In the genomic region with DNA sequence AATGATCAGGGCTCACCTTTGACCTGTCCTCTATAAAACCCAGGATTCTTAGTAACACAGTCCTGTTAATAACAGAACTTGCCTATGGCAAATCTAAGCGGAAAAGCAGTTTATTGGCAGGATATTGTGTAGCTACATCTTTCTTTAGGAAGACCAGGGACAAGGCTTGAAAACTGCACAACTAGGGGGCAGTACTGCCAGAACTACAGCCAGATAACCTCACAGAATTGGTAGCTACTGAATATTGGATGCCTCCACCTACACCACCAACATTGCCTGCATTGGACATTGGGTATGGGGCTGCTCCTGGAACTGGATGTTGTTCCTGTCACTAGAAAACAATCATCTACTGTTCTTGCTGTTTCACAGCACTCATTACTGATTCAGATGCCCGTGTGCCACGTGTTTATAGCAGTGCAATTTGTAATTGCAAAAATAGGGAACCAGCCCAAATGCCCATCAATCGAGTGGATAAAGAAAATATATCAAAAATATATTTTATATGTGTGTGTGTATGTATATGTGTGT, we compare ENCODE assay signal across 16 cellular contexts. TPM values are rescaled to one million over a fixed set of nuclear protein-coding genes. Genes with fewer than 3 reads are reported as not detected.
A peak's percentile ranks its signal among the peaks of the same experiment; 100 is the strongest.
DNase-seq lines count a peak whose midpoint lies in the region; ATAC-seq, FAIRE-seq and TF ChIP-seq lines count a peak whose summit lies in the region.
"Had no signal": no experiment of that assay in that cellular context is flagged by ENCODE, and none has a peak within 500 bp of the region (broad histone marks: within the 10 kb centered on the region; RNA-seq: fewer than 3 reads in every experiment).

No MANE protein-coding gene starts in this region.

- H2BK120ac ChIP-seq in H1 (replicated peaks; ENCODE audit: low read depth, low read length): no peak overlapping the region

- no peaks in the 10 kb centered on the region for H3K9me3 Mint-ChIP-seq in neural progenitor cell
- H3K9me3 Mint-ChIP-seq: activated CD4-positive, alpha-beta T cell treated with anti-CD3 and anti-CD28 coated beads, Interleukin-2, amount 10 ng/mL, durations not matched to agents 24 days and 14 days; activated T-cell treated with anti-CD3 and anti-CD28 coated beads, Interleukin-2, amount 50 U/mL, for 24 hours; CD8-positive, alpha-beta T cell had no signal

- H4K5ac ChIP-seq in H1 (ENCODE audit: insufficient read length, low read depth, low read length): no peak overlapping the region

- H4K20me1 ChIP-seq in OCI-LY3 (ENCODE audit: insufficient read depth, low read length) (no peaks in the 10 kb centered on the region), H1 (replicated peaks in 1 of 2; ENCODE audit: control insufficient read depth in 1 of 2, insufficient read depth in 2 of 2, low read length in 2 of 2) (peaks cover 0 to 2% of the 10 kb centered on the region in 2 experiments), neural progenitor cell (ENCODE audit: low read depth) (no peaks in the 10 kb centered on the region)

- H2BK5ac ChIP-seq in H1 (ENCODE audit: low read depth, low read length): no peak overlapping the region

- no peak overlapping the region for H3K23ac ChIP-seq in H1 (ENCODE audit: insufficient read length)

- POLR2A ChIA-PET in H1 (lab: Charles Lee; ENCODE audit: partially characterized antibody): no interaction called here

- H3K4me3 ChIP-seq in GM12864 (ENCODE audit: low read depth, low read length) (no peak overlapping the region), OCI-LY3 (ENCODE audit: low read length) (no peak overlapping the region), H1 (ENCODE audit: extremely low read depth in 1 of 4, insufficient read depth in 2 of 4, low read depth in 3 of 4, low read length in 4 of 4) (no peak overlapping the region), neural progenitor cell (no peak overlapping the region)
- H3K4me3 ChIP-seq in effector memory CD4-positive, alpha-beta T cell (ENCODE audit: insufficient read depth, low read depth, low read length, poor library complexity, severe bottlenecking): no peak overlapping the region
- H3K4me3 ChIP-seq: left lung, PC-9, smooth muscle cell, suprapubic skin had no signal

- H4K8ac ChIP-seq in H1 (ENCODE audit: extremely low read depth, insufficient read depth, low read length): no peak overlapping the region

- no peaks in the 10 kb centered on the region for H3K27me3 ChIP-seq in OCI-LY3 (ENCODE audit: low read depth, low read length)
- no peaks in the 10 kb centered on the region for H3K27me3 ChIP-seq in H1 (replicated peaks in 1 of 4; ENCODE audit: control insufficient read depth in 3 of 4, extremely low read depth in 1 of 4, insufficient read depth in 3 of 4, low read length in 3 of 4)
- no peaks in the 10 kb centered on the region for H3K27me3 ChIP-seq in neural progenitor cell
- no peaks in the 10 kb centered on the region for H3K27me3 ChIP-seq in effector memory CD4-positive, alpha-beta T cell (replicated peaks; ENCODE audit: control insufficient read depth, insufficient read depth, low read length, poor library complexity, severe bottlenecking)
- H3K27me3 ChIP-seq: left lung, suprapubic skin had no signal

- no peaks in the 10 kb centered on the region for H3F3A ChIP-seq in neural progenitor cell (ENCODE audit: low read depth)

- DNase-seq in GM12864 (ENCODE audit: low read depth): no peak
- DNase-seq in H1 (ENCODE audit: low read depth in 1 of 2, low spot score in 2 of 2): no peak
- peak; percentile 8 for DNase-seq in neural progenitor cell (ENCODE audit: low spot score)
- DNase-seq in effector memory CD4-positive, alpha-beta T cell: no peak
- no peak for DNase-seq in SHP77 treated with DMSO at 0.1 percent for 48 hours (lab: John Stamatoyannopoulos, UW)
- DNase-seq in left ventricle myocardium superior: no peak
- DNase-seq: activated CD4-positive, alpha-beta T cell treated with anti-CD3 and anti-CD28 coated beads, Interleukin-2, amount 10 ng/mL, durations not matched to agents 24 days and 14 days; activated T-cell treated with anti-CD3 and anti-CD28 coated beads, Interleukin-2, amount 50 U/mL, for 24 hours; CD8-positive, alpha-beta T cell; left lung; PC-9 had no signal

- WGBS in H1 (ENCODE audit: extremely low coverage in 1 of 2, insufficient coverage in 1 of 2, insufficient read length in 1 of 2, insufficient replicate concordance in 2 of 2, low coverage in 1 of 2, low lambda C conversion rate in 2 of 2, missing lambda C conversion rate in 1 of 2), 2 experiments: 84% methylated on average over 4 of the region's 4 CpGs; no CpG with 5 or more reads in 1 of the 2 experiments

- no peaks in the 10 kb centered on the region for H3K23me2 ChIP-seq in H1 (ENCODE audit: low read depth, low read length)

- no peak overlapping the region for H3K14ac ChIP-seq in H1 (ENCODE audit: insufficient read length)

- intact Hi-C loops in left ventricle myocardium superior (cut with micrococcal nuclease): no loop called here

- no peaks in the 10 kb centered on the region for H3K36me3 Mint-ChIP-seq in neural progenitor cell
- H3K36me3 Mint-ChIP-seq: CD8-positive, alpha-beta T cell had no signal

- H2AK5ac ChIP-seq in H1 (ENCODE audit: low read depth, low read length): no peak overlapping the region

- no peaks in the 10 kb centered on the region for H3K79me1 ChIP-seq in H1 (ENCODE audit: low read depth, low read length)

- CTCF ChIA-PET in H1 (lab: Charles Lee; ENCODE audit: partially characterized antibody): interaction anchor here (0.6 to 2.8 kb wide), 17 partner anchors 9 to 114 kb away, joined by 3 to 15 read pairs (median 4); no protein-coding TSS in a partner anchor

- H3K27me3 Mint-ChIP-seq in neural progenitor cell (ENCODE audit: insufficient read depth, low read depth): peaks cover 10% of the 10 kb centered on the region

- TF ChIP-seq CTCF in GM12864 (IDR thresholded peaks at IDR 0.05; ENCODE audit: low read depth, low read length, missing control alignments) (peak; percentile 24), OCI-LY3 (IDR thresholded peaks at IDR 0.05; ENCODE audit: low read depth, low read length) (peak; percentile 32), H1 (IDR thresholded peaks at IDR 0.05; ENCODE audit: control extremely low read depth in 1 of 3, insufficient read depth in 1 of 3, low read depth in 1 of 3, low read length in 3 of 3) (peak in 2 of 3 experiments; percentile 29 to 59; a peak in 2 of 4 replicates), neural progenitor cell (IDR thresholded peaks at IDR 0.05) (peak; percentile 30)

- no peak overlapping the region for H2BK15ac ChIP-seq in H1 (ENCODE audit: low read length)

- H3K18ac ChIP-seq in H1 (ENCODE audit: extremely low read depth, low read length): no peak overlapping the region

- peak; percentile 57 for FAIRE-seq in H1 (lab: Jason Lieb, UNC)

- H2AFZ ChIP-seq in OCI-LY3 (ENCODE audit: low read depth, low read length) (no peak overlapping the region), H1 (ENCODE audit: low read length) (no peak overlapping the region), neural progenitor cell (replicated peaks) (no peak overlapping the region)
- H2AFZ ChIP-seq: PC-9 had no signal

- no peak overlapping the region for H3K4ac ChIP-seq in H1 (replicated peaks; ENCODE audit: insufficient read length, low read depth, low read length)

- no peak for TF ChIP-seq EP300 in H1 (IDR thresholded peaks at IDR 0.05; ENCODE audit: borderline replicate concordance in 1 of 2, low read depth in 2 of 2, low read length in 2 of 2)

- H2BK20ac ChIP-seq in H1 (ENCODE audit: low read length): no peak overlapping the region

- no peak overlapping the region for H3K27ac ChIP-seq in OCI-LY3 (ENCODE audit: low read length)
- H3K27ac ChIP-seq in H1 (ENCODE audit: low read depth, low read length): no peak overlapping the region
- no peak overlapping the region for H3K27ac ChIP-seq in neural progenitor cell
- H3K27ac ChIP-seq in effector memory CD4-positive, alpha-beta T cell (ENCODE audit: insufficient read depth, low read length, poor library complexity, severe bottlenecking): no peak overlapping the region
- H3K27ac ChIP-seq: left lung, PC-9, suprapubic skin had no signal

- H2BK12ac ChIP-seq in H1 (ENCODE audit: low read depth, low read length): no peak overlapping the region

- H3K9ac ChIP-seq in OCI-LY3 (ENCODE audit: low read length): no peak overlapping the region
- H3K9ac ChIP-seq in H1 (replicated peaks in 1 of 4; ENCODE audit: extremely low read depth in 1 of 4, low read depth in 3 of 4, low read length in 3 of 4): no peak overlapping the region
- no peak overlapping the region for H3K9ac ChIP-seq in neural progenitor cell

- H3K36me3 ChIP-seq in OCI-LY3 (replicated peaks; ENCODE audit: low read depth, low read length): no peaks in the 10 kb centered on the region
- H3K36me3 ChIP-seq in H1 (ENCODE audit: control insufficient read depth in 2 of 4, insufficient read depth in 4 of 4, low read length in 3 of 4): no peaks in the 10 kb centered on the region
- H3K36me3 ChIP-seq in neural progenitor cell: no peaks in the 10 kb centered on the region
- H3K36me3 ChIP-seq in effector memory CD4-positive, alpha-beta T cell (ENCODE audit: control insufficient read depth, insufficient read depth, low read length): no peaks in the 10 kb centered on the region
- H3K36me3 ChIP-seq: left lung, suprapubic skin had no signal

- no peak overlapping the region for H3K4me3 Mint-ChIP-seq in neural progenitor cell
- H3K4me3 Mint-ChIP-seq: activated CD4-positive, alpha-beta T cell treated with anti-CD3 and anti-CD28 coated beads, Interleukin-2, amount 10 ng/mL, durations not matched to agents 24 days and 14 days; activated T-cell treated with anti-CD3 and anti-CD28 coated beads, Interleukin-2, amount 50 U/mL, for 24 hours; CD8-positive, alpha-beta T cell had no signal

- no peak; a peak in 1 of 4 replicates for TF ChIP-seq RAD21 in H1 (IDR thresholded peaks at IDR 0.05 in 1 of 2, conservative IDR thresholded peaks at IDR 0.05 in 1 of 2; ENCODE audit: low read depth in 2 of 2, low read length in 2 of 2)

- H3K4me1 ChIP-seq in OCI-LY3 (ENCODE audit: low read length) (no peaks in the 10 kb centered on the region), H1 (replicated peaks in 1 of 4; ENCODE audit: control insufficient read depth in 3 of 4, insufficient read depth in 4 of 4, low read length in 3 of 4) (no peaks in the 10 kb centered on the region), neural progenitor cell (no peaks in the 10 kb centered on the region)
- H3K4me1 ChIP-seq in effector memory CD4-positive, alpha-beta T cell (ENCODE audit: control insufficient read depth, insufficient read depth, low read length, poor library complexity, severe bottlenecking): no peaks in the 10 kb centered on the region
- H3K4me1 ChIP-seq: left lung, suprapubic skin had no signal

- H3K4me1 Mint-ChIP-seq in neural progenitor cell: peaks cover 12% of the 10 kb centered on the region
- H3K4me1 Mint-ChIP-seq: activated CD4-positive, alpha-beta T cell treated with anti-CD3 and anti-CD28 coated beads, Interleukin-2, amount 10 ng/mL, durations not matched to agents 24 days and 14 days had no signal

- no peak overlapping the region for H3K56ac ChIP-seq in H1 (replicated peaks; ENCODE audit: insufficient read length, low read depth, low read length)

- no peaks in the 10 kb centered on the region for H3K9me3 ChIP-seq in OCI-LY3 (ENCODE audit: insufficient read depth, low read length)
- no peaks in the 10 kb centered on the region for H3K9me3 ChIP-seq in H1 (ENCODE audit: insufficient read depth in 2 of 2, low read depth in 1 of 2, low read length in 1 of 2)
- no peaks in the 10 kb centered on the region for H3K9me3 ChIP-seq in neural progenitor cell (ENCODE audit: low read depth)
- no peaks in the 10 kb centered on the region for H3K9me3 ChIP-seq in effector memory CD4-positive, alpha-beta T cell (ENCODE audit: control insufficient read depth, low read length)
- H3K9me3 ChIP-seq: left lung, suprapubic skin had no signal

- ATAC-seq in GM21367 (IDR thresholded peaks at IDR 0.05; ENCODE audit: unreplicated experiment) (no peak), left ventricle myocardium superior (no peak)
- ATAC-seq: CD8-positive, alpha-beta T cell; left lung had no signal

- H3K4me2 ChIP-seq in OCI-LY3 (ENCODE audit: low read length): no peak overlapping the region
- H3K4me2 ChIP-seq in H1 (ENCODE audit: insufficient read depth in 1 of 2, low read depth in 2 of 2, low read length in 2 of 2): no peak overlapping the region
- no peak overlapping the region for H3K4me2 ChIP-seq in neural progenitor cell
- H3K4me2 ChIP-seq: PC-9, smooth muscle cell had no signal

- no peak overlapping the region for H3K27ac Mint-ChIP-seq in neural progenitor cell
- H3K27ac Mint-ChIP-seq: activated CD4-positive, alpha-beta T cell treated with anti-CD3 and anti-CD28 coated beads, Interleukin-2, amount 10 ng/mL, durations not matched to agents 24 days and 14 days; activated T-cell treated with anti-CD3 and anti-CD28 coated beads, Interleukin-2, amount 50 U/mL, for 24 hours; CD8-positive, alpha-beta T cell had no signal

- H3K79me2 ChIP-seq in OCI-LY3 (ENCODE audit: low read length): no peaks in the 10 kb centered on the region
- no peaks in the 10 kb centered on the region for H3K79me2 ChIP-seq in H1 (ENCODE audit: control insufficient read depth in 1 of 2, insufficient read depth in 2 of 2, low read length in 2 of 2)
- H3K79me2 ChIP-seq in neural progenitor cell (ENCODE audit: low read depth): no peaks in the 10 kb centered on the region

- H4K91ac ChIP-seq in H1 (replicated peaks; ENCODE audit: insufficient read length, low read length): no peak overlapping the region

- TF ChIP-seq POLR2A in H1 (IDR thresholded peaks at IDR 0.05; ENCODE audit: control extremely low read depth in 1 of 2, low read depth in 2 of 2, low read length in 2 of 2): no peak

RNA-seq across cellular contexts. Expression of a gene that starts 47.4 kb away (rescaled TPM):
- 3.3 and 4.3 TPM in 2 replicates for total RNA-seq in H1 (2021; fragmentation: NEBNext Ultra II Directional; extraction: Animal tissue kit (Norgen Biotek cat#: 25700))
- polyA plus RNA-seq in H1 (2011; rRNA removed): 0.79 and 1.3 TPM in 2 replicates
- 1.0 TPM for polyA plus RNA-seq in H1 (2011; cell fraction: cytosol; rRNA removed)
- 1.1 TPM for polyA plus RNA-seq in H1 (2011; cell fraction: nucleus; rRNA removed)
- polyA plus RNA-seq in H1 (2012, experiment 1 of 2): 1.8 to 2.9 TPM (median 2.2 TPM) in 4 replicates
- 1.7 TPM for polyA plus RNA-seq in H1 (2012, experiment 2 of 2)
- 1.0 TPM for polyA plus RNA-seq in H1 (2013, experiment 1 of 2)
- 0.98 TPM for polyA plus RNA-seq in H1 (2013, experiment 2 of 2)
- polyA minus RNA-seq in H1 (2011; rRNA and poly(A)+ RNA removed): 2.6 and 5.8 TPM in 2 replicates
- 4.4 TPM for polyA minus RNA-seq in H1 (2011; cell fraction: cytosol; rRNA and poly(A)+ RNA removed)
- 2.1 TPM for polyA minus RNA-seq in H1 (2011; cell fraction: nucleus; rRNA and poly(A)+ RNA removed)
- 1.2 and 4.1 TPM in 2 replicates for total RNA-seq in neural progenitor cell (ENCODE audit: low replicate concordance)
- 8.0 TPM for total RNA-seq in left ventricle myocardium superior
- total RNA-seq: activated CD4-positive, alpha-beta T cell treated with anti-CD3 and anti-CD28 coated beads, Interleukin-2, amount 10 ng/mL, durations not matched to agents 24 days and 14 days; T-helper 1 cell treated with Interleukin-12 subunit alpha and Interleukin-12 subunit beta and Interleukin-4 antibody, amounts not matched to agents 30 ng/mL and 1 ng/mL, for 36 hours had no signal
